In genomic region chr16:89350701-89351380, GRCh38 we compare ENCODE assay signal across 9 cellular contexts.
DNase-seq lines count a peak whose midpoint lies in the region; TF ChIP-seq lines count a peak whose summit lies in the region.
"Had no signal": no experiment of that assay in that cellular context is flagged by ENCODE, and none has a peak within 500 bp of the region (broad histone marks: within the 10 kb centered on the region; RNA-seq: fewer than 3 reads in every experiment).

No MANE protein-coding gene starts in this region.

- no peak overlapping the region for H2BK20ac ChIP-seq in H9 (ENCODE audit: low read depth, low read length, poor library complexity, severe bottlenecking)

- no peaks in the 10 kb centered on the region for H3K9me3 Mint-ChIP-seq in H9
- H3K9me3 Mint-ChIP-seq in activated CD4-positive, alpha-beta memory T cell treated with anti-CD3 and anti-CD28 coated beads for 36 hours = no peaks in the 10 kb centered on the region

- no peak overlapping the region for H4K5ac ChIP-seq in H9 (ENCODE audit: insufficient read length, low read depth, low read length)

- no peak overlapping the region for H3K23ac ChIP-seq in H9 (ENCODE audit: insufficient read length, low read depth, low read length)

- no peaks in the 10 kb centered on the region for H3K27me3 Mint-ChIP-seq in H9 (ENCODE audit: low read depth)
- no peaks in the 10 kb centered on the region for H3K27me3 Mint-ChIP-seq in activated CD4-positive, alpha-beta memory T cell treated with anti-CD3 and anti-CD28 coated beads for 36 hours

- intact Hi-C loops in activated CD4-positive, alpha-beta memory T cell treated with anti-CD3 and anti-CD28 coated beads for 36 hours (cut with micrococcal nuclease) = loop anchor here (1.0 to 2.0 kb wide), 3 partner anchors 10 to 27 kb away; no protein-coding TSS in a partner anchor

- no peak for TF ChIP-seq EP300 in suprapubic skin (IDR thresholded peaks at IDR 0.05)

- H3K4ac ChIP-seq in H9 (ENCODE audit: low read depth, low read length) = no peak overlapping the region

- no peak overlapping the region for H2BK12ac ChIP-seq in H9 (ENCODE audit: insufficient read length, low read depth, low read length)

- H3K9ac ChIP-seq in H9 (ENCODE audit: extremely low read depth, insufficient read length, low read length) = no peak overlapping the region

- H3K79me1 ChIP-seq in H9 (ENCODE audit: insufficient read depth, low read depth, low read length, poor library complexity, severe bottlenecking) = peaks cover 3% of the 10 kb centered on the region

- no peaks in the 10 kb centered on the region for H3K9me3 ChIP-seq in H9 (ENCODE audit: control insufficient read depth, low read depth, low read length)
- no peaks in the 10 kb centered on the region for H3K9me3 ChIP-seq in suprapubic skin

- H2BK15ac ChIP-seq in H9 (ENCODE audit: low read depth, low read length) = no peak overlapping the region

- H3K4me1 ChIP-seq in H9 (ENCODE audit: insufficient read depth, low read length) (peaks cover 11% of the 10 kb centered on the region; the same call in 1 of the 2 replicates), suprapubic skin (peaks cover 32% of the 10 kb centered on the region)

- no peak overlapping the region for H3T11ph ChIP-seq in H9 (ENCODE audit: low read length)

- no peaks in the 10 kb centered on the region; a peak in 1 of 7 replicates for H3K36me3 Mint-ChIP-seq in H9 (ENCODE audit: insufficient read depth in 1 of 3, low read depth in 3 of 3)
- H3K36me3 Mint-ChIP-seq in activated CD4-positive, alpha-beta memory T cell treated with anti-CD3 and anti-CD28 coated beads for 36 hours = peaks cover 19% of the 10 kb centered on the region

- H3K79me2 ChIP-seq in H9 (ENCODE audit: insufficient read depth, low read length) = peaks cover 61% of the 10 kb centered on the region

- POLR2A ChIA-PET in activated CD4-positive, alpha-beta memory T cell treated with anti-CD3 and anti-CD28 coated beads for 36 hours (lab: Charles Lee) = interaction anchor here (1.0 to 2.2 kb wide), 5 partner anchors 8 to 27 kb away, joined by 3 to 20 read pairs (median 8); no protein-coding TSS in a partner anchor

- no peak for TF ChIP-seq POLR2A in suprapubic skin (IDR thresholded peaks at IDR 0.05)

- DNase-seq in H9 (no peak), fibroblast of mammary gland (ENCODE audit: low read depth) (peak; percentile 57), T1000 (lab: John Stamatoyannopoulos, UW) (no peak), suprapubic skin (ENCODE audit: low spot score in 2 of 2) (no peak), NCI-H446 (lab: John Stamatoyannopoulos, UW) (no peak)
- peak; percentile 73 for DNase-seq in activated CD4-positive, alpha-beta memory T cell treated with anti-CD3 and anti-CD28 coated beads for 36 hours
- peak; percentile 34 to 36 for DNase-seq in stimulated activated CD4-positive, alpha-beta T cell treated with anti-CD3 and anti-CD28 coated beads, Interleukin-2, amount 100 ng/mL, for 48 hours
- DNase-seq: NCI-H524, T-helper 9 cell had no signal

- no peak overlapping the region for H4K8ac ChIP-seq in H9 (replicated peaks; ENCODE audit: insufficient read length, low read depth, low read length)

- no peak overlapping the region for H2BK120ac ChIP-seq in H9 (ENCODE audit: low read depth, low read length, poor library complexity, severe bottlenecking)

- H4K20me1 ChIP-seq in H9 (ENCODE audit: control insufficient read depth, insufficient read depth, insufficient read length) = peaks cover 2% of the 10 kb centered on the region

- H2AFZ ChIP-seq in H9 (ENCODE audit: low read length) = no peak overlapping the region

- H3K4me2 ChIP-seq in H9 (ENCODE audit: insufficient read depth, insufficient read length, low read length) = no peak overlapping the region

- H3K14ac ChIP-seq in H9 (ENCODE audit: insufficient read depth, low read length) = no peak overlapping the region

- no peaks in the 10 kb centered on the region for H3K36me3 ChIP-seq in suprapubic skin

- no CpG with 5 or more reads among the region's 18 CpGs for WGBS in H9 (ENCODE audit: extremely low coverage, insufficient read length, low lambda C conversion rate)
- 87% methylated on average over 18 of the region's 18 CpGs for WGBS in suprapubic skin

- no peak for TF ChIP-seq CTCF in H9 (conservative IDR thresholded peaks at IDR 0.05)
- TF ChIP-seq CTCF in fibroblast of mammary gland (conservative IDR thresholded peaks at IDR 0.05; ENCODE audit: control insufficient read depth, insufficient read depth, low read depth, low read length) = no peak
- no peak for TF ChIP-seq CTCF in suprapubic skin (IDR thresholded peaks at IDR 0.05)

- H3K23me2 ChIP-seq in H9 (ENCODE audit: insufficient read length, low read depth, low read length, poor library complexity, severe bottlenecking) = no peaks in the 10 kb centered on the region

- peak overlapping the region in 2 of 3 experiments; percentile 40 to 42; a peak in 3 of 7 replicates for H3K27ac Mint-ChIP-seq in H9
- H3K27ac Mint-ChIP-seq in activated CD4-positive, alpha-beta memory T cell treated with anti-CD3 and anti-CD28 coated beads for 36 hours = peak overlapping the region; percentile 79

- H3K27me3 ChIP-seq in H9 (ENCODE audit: insufficient read depth, low read length) = no peaks in the 10 kb centered on the region
- H3K27me3 ChIP-seq in suprapubic skin = no peaks in the 10 kb centered on the region

- H3K4me3 ChIP-seq in fibroblast of mammary gland (ENCODE audit: control insufficient read depth, low read depth, low read length) (no peak overlapping the region), suprapubic skin (no peak overlapping the region)

- H2BK5ac ChIP-seq in H9 (ENCODE audit: insufficient read length, low read length) = no peak overlapping the region

- H4K91ac ChIP-seq in H9 (ENCODE audit: insufficient read length, low read depth, low read length) = no peak overlapping the region

- H3K4me1 Mint-ChIP-seq in H9 = peaks cover 41 to 52% of the 10 kb centered on the region in 2 experiments
- peaks cover 87% of the 10 kb centered on the region for H3K4me1 Mint-ChIP-seq in activated CD4-positive, alpha-beta memory T cell treated with anti-CD3 and anti-CD28 coated beads for 36 hours (ENCODE audit: low read depth)

- no peak overlapping the region for H2AK5ac ChIP-seq in H9 (ENCODE audit: insufficient read length, low read length)

- no peak overlapping the region for H3K56ac ChIP-seq in H9 (ENCODE audit: insufficient read length, low read depth, low read length)

- CTCF ChIA-PET in activated CD4-positive, alpha-beta memory T cell treated with anti-CD3 and anti-CD28 coated beads for 36 hours (lab: Charles Lee) = interaction anchor here (0.7 to 1.8 kb wide), 2 partner anchors 11 to 158 kb away, joined by 5 to 9 read pairs; no protein-coding TSS in a partner anchor

- H3K18ac ChIP-seq in H9 (ENCODE audit: insufficient read length, low read depth, low read length) = no peak overlapping the region

- no peak overlapping the region for H3K4me3 Mint-ChIP-seq in H9
- peak overlapping the region; percentile 2 for H3K4me3 Mint-ChIP-seq in activated CD4-positive, alpha-beta memory T cell treated with anti-CD3 and anti-CD28 coated beads for 36 hours

- H3K27ac ChIP-seq in H9 (ENCODE audit: insufficient read length, low read depth, low read length) = no peak overlapping the region
- H3K27ac ChIP-seq in suprapubic skin = no peak overlapping the region

Comparison
In these comparisons a context has a peak if more than half of its experiments do, and no peak if none do; other contexts are left out.
1. DNase-seq: peak in activated CD4-positive, alpha-beta memory T cell treated with anti-CD3 and anti-CD28 coated beads for 36 hours (single experiment), fibroblast of mammary gland (single experiment) and stimulated activated CD4-positive, alpha-beta T cell treated with anti-CD3 and anti-CD28 coated beads, Interleukin-2, amount 100 ng/mL, for 48 hours (2 of 2); none in H9 (single experiment), T1000 (single experiment), suprapubic skin (0 of 2) and NCI-H446 (0 of 2).